ENCODE assay signal across 20 cellular contexts in genomic region chr13:111558700-111559088, GRCh38.
DNase-seq lines count a peak whose midpoint lies in the region; ATAC-seq and TF ChIP-seq lines count a peak whose summit lies in the region.
"Had no signal": no experiment of that assay in that cellular context is flagged by ENCODE, and none has a peak within 500 bp of the region (broad histone marks: within the 10 kb centered on the region; RNA-seq: fewer than 3 reads in every experiment).

No MANE protein-coding gene starts in this region.

- H3K27me3 Mint-ChIP-seq in activated T-helper 2 cell treated with anti-CD3 and anti-CD28 coated beads, Interferon-gamma antibody, Interleukin-2, Interleukin-4, amounts not matched to agents 10 μg/mL and 5 μg/mL and 100 μg/mL, durations not matched to agents 14 hours and 24 hours and 36 hours (ENCODE audit: low read depth): peaks cover 2% of the 10 kb centered on the region

- ATAC-seq in heart right ventricle (no peak), GM21529 (IDR thresholded peaks at IDR 0.05; ENCODE audit: unreplicated experiment) (no peak)
- ATAC-seq: CD8-positive, alpha-beta T cell; GM12878 had no signal

- H3K23ac ChIP-seq in neuronal stem cell (ENCODE audit: low read depth, low read length, poor library complexity): no peak overlapping the region

- no peak overlapping the region for H4K8ac ChIP-seq in neuronal stem cell (ENCODE audit: low read depth, low read length)

- intact Hi-C loops in cardiac septum (cut with DNase I) (no loop called here), heart right ventricle (cut with DNase I) (no loop called here)
- intact Hi-C loops in activated T-helper 2 cell treated with anti-CD3 and anti-CD28 coated beads, Interferon-gamma antibody, Interleukin-2, Interleukin-4, amounts not matched to agents 10 μg/mL and 5 μg/mL and 100 μg/mL, durations not matched to agents 14 hours and 24 hours and 36 hours (cut with micrococcal nuclease): no loop called here

- H3K9me3 ChIP-seq in heart right ventricle (no peaks in the 10 kb centered on the region), neuronal stem cell (replicated peaks in 1 of 2; ENCODE audit: control insufficient read depth in 2 of 2, insufficient read depth in 1 of 2, low read depth in 1 of 2, low read length in 2 of 2) (peaks cover 0 to 1% of the 10 kb centered on the region in 2 donors)
- H3K9me3 ChIP-seq: Caco-2 had no signal

- WGBS in heart right ventricle, 2 donors: 78 to 79% methylated on average over 16 of the region's 16 CpGs
- WGBS in neuronal stem cell (ENCODE audit: extremely low coverage in 2 of 2, insufficient read length in 2 of 2, insufficient replicate concordance in 1 of 2), 2 donors: no CpG with 5 or more reads among the region's 16 CpGs

- no peak overlapping the region for H3K14ac ChIP-seq in neuronal stem cell (ENCODE audit: low read length)

- H2BK15ac ChIP-seq in neuronal stem cell (ENCODE audit: low read length): no peak overlapping the region

- no peak overlapping the region for H2BK120ac ChIP-seq in neuronal stem cell (ENCODE audit: low read depth, low read length)

- no peak overlapping the region for H4K91ac ChIP-seq in neuronal stem cell (ENCODE audit: low read depth, low read length, poor library complexity)

- DNase-seq in cardiac septum (ENCODE audit: low spot score) (peak; percentile 17), heart right ventricle (no peak), mesenteric fat pad (ENCODE audit: low spot score) (peak; percentile 78), neuronal stem cell (ENCODE audit: low spot score) (no peak), DMS153 (lab: John Stamatoyannopoulos, UW) (no peak), cortex of kidney (lab: John Stamatoyannopoulos, UW) (no peak)
- DNase-seq in activated T-helper 2 cell treated with anti-CD3 and anti-CD28 coated beads, Interferon-gamma antibody, Interleukin-2, Interleukin-4, amounts not matched to agents 10 μg/mL and 5 μg/mL and 100 μg/mL, durations not matched to agents 14 hours and 24 hours and 36 hours (ENCODE audit: low spot score): no peak
- DNase-seq: Caco-2; CD4-positive, CD25-positive, alpha-beta regulatory T cell; CD8-positive, alpha-beta T cell; DMS79; EL; GDM1; H7; HCEC 1CT had no signal

- H2BK5ac ChIP-seq in neuronal stem cell (ENCODE audit: low read length): peak overlapping the region; percentile 56

- no peak overlapping the region for H2BK12ac ChIP-seq in neuronal stem cell (ENCODE audit: low read length)

- no peaks in the 10 kb centered on the region for H3K9me3 Mint-ChIP-seq in activated T-helper 2 cell treated with anti-CD3 and anti-CD28 coated beads, Interferon-gamma antibody, Interleukin-2, Interleukin-4, amounts not matched to agents 10 μg/mL and 5 μg/mL and 100 μg/mL, durations not matched to agents 14 hours and 24 hours and 36 hours
- H3K9me3 Mint-ChIP-seq: CD8-positive, alpha-beta T cell had no signal

- no peak overlapping the region for H3K27ac ChIP-seq in heart right ventricle
- no peak overlapping the region for H3K27ac ChIP-seq in neuronal stem cell (replicated peaks; ENCODE audit: low read length)
- H3K27ac ChIP-seq: 22Rv1, C4-2B had no signal

- no peak overlapping the region for H3K18ac ChIP-seq in neuronal stem cell (ENCODE audit: low read length)

- H3K27me3 ChIP-seq in heart right ventricle (peaks cover 0 to 81% (median 52%) of the 10 kb centered on the region in 7 donors), neuronal stem cell (ENCODE audit: control insufficient read depth in 3 of 3, insufficient read depth in 3 of 3, low read depth in 1 of 3, low read length in 3 of 3) (peaks cover 0 to 4% (median 0%) of the 10 kb centered on the region in 3 experiments)

- H3K4me1 ChIP-seq in heart right ventricle: no peaks in the 10 kb centered on the region
- H3K4me1 ChIP-seq in neuronal stem cell (ENCODE audit: control insufficient read depth in 2 of 2, insufficient read depth in 1 of 2, low read depth in 1 of 2, low read length in 2 of 2): peaks cover 0 to 3% of the 10 kb centered on the region in 2 donors
- H3K4me1 ChIP-seq: Caco-2 had no signal

- no peak overlapping the region for H2AK5ac ChIP-seq in neuronal stem cell (ENCODE audit: low read depth, low read length)

- H3K4me1 Mint-ChIP-seq in activated T-helper 2 cell treated with anti-CD3 and anti-CD28 coated beads, Interferon-gamma antibody, Interleukin-2, Interleukin-4, amounts not matched to agents 10 μg/mL and 5 μg/mL and 100 μg/mL, durations not matched to agents 14 hours and 24 hours and 36 hours (ENCODE audit: low read depth): no peaks in the 10 kb centered on the region
- H3K4me1 Mint-ChIP-seq: B cell; CD4-positive, CD25-positive, alpha-beta regulatory T cell had no signal

- H3K36me3 Mint-ChIP-seq in activated T-helper 2 cell treated with anti-CD3 and anti-CD28 coated beads, Interferon-gamma antibody, Interleukin-2, Interleukin-4, amounts not matched to agents 10 μg/mL and 5 μg/mL and 100 μg/mL, durations not matched to agents 14 hours and 24 hours and 36 hours (ENCODE audit: low read depth): no peaks in the 10 kb centered on the region
- H3K36me3 Mint-ChIP-seq: CD4-positive, CD25-positive, alpha-beta regulatory T cell; CD8-positive, alpha-beta T cell had no signal

- no peak overlapping the region for H3K4me2 ChIP-seq in neuronal stem cell (ENCODE audit: insufficient read depth, low read length, poor library complexity, severe bottlenecking)

- no peak overlapping the region for H3K27ac Mint-ChIP-seq in activated T-helper 2 cell treated with anti-CD3 and anti-CD28 coated beads, Interferon-gamma antibody, Interleukin-2, Interleukin-4, amounts not matched to agents 10 μg/mL and 5 μg/mL and 100 μg/mL, durations not matched to agents 14 hours and 24 hours and 36 hours
- H3K27ac Mint-ChIP-seq: B cell; CD4-positive, CD25-positive, alpha-beta regulatory T cell; CD8-positive, alpha-beta T cell had no signal

- H3K4me3 Mint-ChIP-seq in activated T-helper 2 cell treated with anti-CD3 and anti-CD28 coated beads, Interferon-gamma antibody, Interleukin-2, Interleukin-4, amounts not matched to agents 10 μg/mL and 5 μg/mL and 100 μg/mL, durations not matched to agents 14 hours and 24 hours and 36 hours (ENCODE audit: low read depth): no peak overlapping the region
- H3K4me3 Mint-ChIP-seq: B cell; CD4-positive, CD25-positive, alpha-beta regulatory T cell; CD8-positive, alpha-beta T cell had no signal

- H3K36me3 ChIP-seq in heart right ventricle (no peaks in the 10 kb centered on the region), neuronal stem cell (replicated peaks in 1 of 2; ENCODE audit: control insufficient read depth in 2 of 2, insufficient read depth in 2 of 2, low read length in 2 of 2) (no peaks in the 10 kb centered on the region)

- no peak for TF ChIP-seq CTCF in heart right ventricle (IDR thresholded peaks at IDR 0.05)

- no peaks in the 10 kb centered on the region for H3K79me1 ChIP-seq in neuronal stem cell (ENCODE audit: low read depth, low read length)

- no peak overlapping the region for H3K4ac ChIP-seq in neuronal stem cell (ENCODE audit: low read length)

- H3K9ac ChIP-seq in neuronal stem cell (ENCODE audit: low read depth, low read length, poor library complexity): no peak overlapping the region

- no peak overlapping the region for H2AFZ ChIP-seq in neuronal stem cell (ENCODE audit: low read length)

- H3K4me3 ChIP-seq in heart right ventricle (no peak overlapping the region), neuronal stem cell (ENCODE audit: low read length in 2 of 2) (no peak overlapping the region)
- H3K4me3 ChIP-seq: GM12878 had no signal

Comparison
In these comparisons a context has a peak if more than half of its experiments do, and no peak if none do; other contexts are left out.
1. DNase-seq: peak in cardiac septum (single experiment) and mesenteric fat pad (single experiment); none in heart right ventricle (0 of 2), neuronal stem cell (single experiment), DMS153 (single experiment), cortex of kidney (single experiment) and activated T-helper 2 cell treated with anti-CD3 and anti-CD28 coated beads, Interferon-gamma antibody, Interleukin-2, Interleukin-4, amounts not matched to agents 10 μg/mL and 5 μg/mL and 100 μg/mL, durations not matched to agents 14 hours and 24 hours and 36 hours (single experiment).